Comparison of ENCODE assay signal across 17 cellular contexts in genomic region chr13:66860868-66861447, GRCh38.
"Had no signal": no experiment of that assay in that cellular context is flagged by ENCODE, and none has a peak within 500 bp of the region (broad histone marks: within the 10 kb centered on the region; RNA-seq: fewer than 3 reads in every experiment).

No MANE protein-coding gene starts in this region.

- DNase-seq: activated CD4-positive, alpha-beta T cell treated with anti-CD3 and anti-CD28 coated beads, Interleukin-2, amount 50 U/mL, for 48 hours; activated naive CD4-positive, alpha-beta T cell treated with anti-CD3 and anti-CD28 coated beads for 36 hours; activated naive CD8-positive, alpha-beta T cell treated with anti-CD3 and anti-CD28 coated beads, Interleukin-2, amount 50 U/mL, for 24 hours; activated T-cell treated with anti-CD3 and anti-CD28 coated beads, Interleukin-2, amount 50 U/mL, for 1 hour; hypothalamus; kidney; stimulated activated CD4-positive, alpha-beta T cell treated with anti-CD3 and anti-CD28 coated beads, Interleukin-2, amount 100 ng/mL, for 48 hours; T-helper 17 cell; trophoblast cell; WERI-Rb-1 had no signal

- FAIRE-seq: astrocyte, bronchial epithelial cell, kidney had no signal

- H3K27me3 Mint-ChIP-seq: activated naive CD8-positive, alpha-beta T cell treated with anti-CD3 and anti-CD28 coated beads, Interleukin-2, amount 50 U/mL, for 24 hours; stimulated activated memory B cell treated with anti-CD40 and anti-IgM and Interleukin-4, amounts not matched to agents 10 μg/mL and 1 μg/mL and 100 μg/mL, for 72 hours; T-helper 17 cell had no signal

- ATAC-seq: activated naive CD8-positive, alpha-beta T cell treated with anti-CD3 and anti-CD28 coated beads, Interleukin-2, amount 50 U/mL, for 24 hours; esophagus mucosa; stimulated activated memory B cell treated with anti-CD40 and anti-IgM and Interleukin-4, amounts not matched to agents 10 μg/mL and 1 μg/mL and 100 μg/mL, for 72 hours; T-helper 17 cell had no signal

- H3K4me1 Mint-ChIP-seq: activated naive CD8-positive, alpha-beta T cell treated with anti-CD3 and anti-CD28 coated beads, Interleukin-2, amount 50 U/mL, for 24 hours; stimulated activated memory B cell treated with anti-CD40 and anti-IgM and Interleukin-4, amounts not matched to agents 10 μg/mL and 1 μg/mL and 100 μg/mL, for 72 hours; T-helper 17 cell had no signal

- H3K36me3 ChIP-seq: WERI-Rb-1 had no signal

- H3K4me3 Mint-ChIP-seq: activated naive CD4-positive, alpha-beta T cell treated with anti-CD3 and anti-CD28 coated beads for 36 hours; activated naive CD8-positive, alpha-beta T cell treated with anti-CD3 and anti-CD28 coated beads, Interleukin-2, amount 50 U/mL, for 24 hours; mesothelial cell of epicardium; stimulated activated memory B cell treated with anti-CD40 and anti-IgM and Interleukin-4, amounts not matched to agents 10 μg/mL and 1 μg/mL and 100 μg/mL, for 72 hours; T-helper 17 cell had no signal

- H3K79me2 ChIP-seq: parathyroid adenoma had no signal

- H3K9me3 Mint-ChIP-seq: activated T-helper 2 cell treated with anti-CD3 and anti-CD28 coated beads, Interferon-gamma antibody, Interleukin-2, Interleukin-4, amounts not matched to agents 10 μg/mL and 5 μg/mL and 100 μg/mL, durations not matched to agents 14 hours and 24 hours and 36 hours; stimulated activated memory B cell treated with anti-CD40 and anti-IgM and Interleukin-4, amounts not matched to agents 10 μg/mL and 1 μg/mL and 100 μg/mL, for 72 hours had no signal

- H2AFZ ChIP-seq: parathyroid adenoma had no signal

- H3K36me3 Mint-ChIP-seq: mesothelial cell of epicardium; stimulated activated memory B cell treated with anti-CD40 and anti-IgM and Interleukin-4, amounts not matched to agents 10 μg/mL and 1 μg/mL and 100 μg/mL, for 72 hours had no signal

- H3K9ac ChIP-seq: parathyroid adenoma had no signal

- H3K27ac Mint-ChIP-seq: activated naive CD4-positive, alpha-beta T cell treated with anti-CD3 and anti-CD28 coated beads for 36 hours; activated naive CD8-positive, alpha-beta T cell treated with anti-CD3 and anti-CD28 coated beads, Interleukin-2, amount 50 U/mL, for 24 hours; activated T-helper 2 cell treated with anti-CD3 and anti-CD28 coated beads, Interferon-gamma antibody, Interleukin-2, Interleukin-4, amounts not matched to agents 10 μg/mL and 5 μg/mL and 100 μg/mL, durations not matched to agents 14 hours and 24 hours and 36 hours; mesothelial cell of epicardium; stimulated activated memory B cell treated with anti-CD40 and anti-IgM and Interleukin-4, amounts not matched to agents 10 μg/mL and 1 μg/mL and 100 μg/mL, for 72 hours; T-helper 17 cell had no signal

- H3K27ac ChIP-seq: parathyroid adenoma, WERI-Rb-1 had no signal

- H3K4me1 ChIP-seq: parathyroid adenoma had no signal
